8 cellular contexts compared by ENCODE assay signal in genomic region chr1:38835230-38835827, GRCh38. TPM values are rescaled to one million over a fixed set of nuclear protein-coding genes. Genes with fewer than 3 reads are reported as not detected.
DNase-seq lines count a peak whose midpoint lies in the region; ATAC-seq and TF ChIP-seq lines count a peak whose summit lies in the region.

No MANE protein-coding gene starts in this region.

- H3K79me2 ChIP-seq in parathyroid adenoma, result no peaks in the 10 kb centered on the region

- no peaks in the 10 kb centered on the region for H3K36me3 ChIP-seq in parathyroid adenoma (ENCODE audit: control insufficient read depth, insufficient read depth, low read length)

- no peak for DNase-seq in Right ventricle myocardium inferior (ENCODE audit: missing footprints)
- no peak for DNase-seq in cardiac septum (ENCODE audit: low spot score)
- peak; percentile 86 for DNase-seq in Jurkat, Clone E6-1 (ENCODE audit: low read depth, low spot score)
- DNase-seq in NOMO-1 (lab: John Stamatoyannopoulos, UW; ENCODE audit: unreplicated experiment in 2 of 2), result peak; percentile 57 to 88
- DNase-seq in activated T-helper 2 cell treated with anti-CD3 and anti-CD28 coated beads, Interferon-gamma antibody, Interleukin-2, Interleukin-4, amounts not matched to agents 10 μg/mL and 5 μg/mL and 100 μg/mL, durations not matched to agents 14 hours and 24 hours and 36 hours (ENCODE audit: low spot score), result peak; percentile 41
- DNase-seq in globus pallidus (ENCODE audit: low spot score), result peak; percentile 78

- H3K9me3 Mint-ChIP-seq in activated T-helper 2 cell treated with anti-CD3 and anti-CD28 coated beads, Interferon-gamma antibody, Interleukin-2, Interleukin-4, amounts not matched to agents 10 μg/mL and 5 μg/mL and 100 μg/mL, durations not matched to agents 14 hours and 24 hours and 36 hours, result no peaks in the 10 kb centered on the region

- no peaks in the 10 kb centered on the region for H3K27me3 ChIP-seq in parathyroid adenoma (ENCODE audit: control insufficient read depth, insufficient read depth, low read length)

- H3K36me3 Mint-ChIP-seq in activated T-helper 2 cell treated with anti-CD3 and anti-CD28 coated beads, Interferon-gamma antibody, Interleukin-2, Interleukin-4, amounts not matched to agents 10 μg/mL and 5 μg/mL and 100 μg/mL, durations not matched to agents 14 hours and 24 hours and 36 hours (ENCODE audit: low read depth), result peaks cover 17% of the 10 kb centered on the region

- TF ChIP-seq CTCF in parathyroid adenoma (IDR thresholded peaks at IDR 0.05), result peak; percentile 53

- no peaks in the 10 kb centered on the region for H3K9me3 ChIP-seq in parathyroid adenoma (ENCODE audit: control insufficient read depth, low read length)

- no peak overlapping the region for H3K4me3 ChIP-seq in Jurkat, Clone E6-1 (ENCODE audit: low read length)
- H3K4me3 ChIP-seq in parathyroid adenoma (ENCODE audit: low read depth, low read length), result no peak overlapping the region

- no peak overlapping the region for H3K4me2 ChIP-seq in parathyroid adenoma (ENCODE audit: low read length)

- no peak overlapping the region for H2AFZ ChIP-seq in parathyroid adenoma

- H3K27ac Mint-ChIP-seq in activated T-helper 2 cell treated with anti-CD3 and anti-CD28 coated beads, Interferon-gamma antibody, Interleukin-2, Interleukin-4, amounts not matched to agents 10 μg/mL and 5 μg/mL and 100 μg/mL, durations not matched to agents 14 hours and 24 hours and 36 hours, result no peak overlapping the region

- no peak overlapping the region for H3K27ac ChIP-seq in parathyroid adenoma

- no peak overlapping the region for H3K9ac ChIP-seq in parathyroid adenoma

- no peaks in the 10 kb centered on the region for H3K4me1 ChIP-seq in parathyroid adenoma

- intact Hi-C loops in Right ventricle myocardium inferior (cut with DNase I), result loop anchor here (5.0 kb wide), 2 partner anchors 228 to 808 kb away; no protein-coding TSS in a partner anchor
- intact Hi-C loops in cardiac septum (cut with DNase I), result loop anchor here (10.0 kb wide), 1 partner anchor 811 kb away; no protein-coding TSS in a partner anchor
- intact Hi-C loops in activated T-helper 2 cell treated with anti-CD3 and anti-CD28 coated beads, Interferon-gamma antibody, Interleukin-2, Interleukin-4, amounts not matched to agents 10 μg/mL and 5 μg/mL and 100 μg/mL, durations not matched to agents 14 hours and 24 hours and 36 hours (cut with micrococcal nuclease), result loop anchor here (5.0 kb wide), 1 partner anchor 808 kb away; no protein-coding TSS in a partner anchor

- peaks cover 1% of the 10 kb centered on the region for H3K4me1 Mint-ChIP-seq in activated T-helper 2 cell treated with anti-CD3 and anti-CD28 coated beads, Interferon-gamma antibody, Interleukin-2, Interleukin-4, amounts not matched to agents 10 μg/mL and 5 μg/mL and 100 μg/mL, durations not matched to agents 14 hours and 24 hours and 36 hours (ENCODE audit: low read depth)

- no peak overlapping the region for H3K4me3 Mint-ChIP-seq in activated T-helper 2 cell treated with anti-CD3 and anti-CD28 coated beads, Interferon-gamma antibody, Interleukin-2, Interleukin-4, amounts not matched to agents 10 μg/mL and 5 μg/mL and 100 μg/mL, durations not matched to agents 14 hours and 24 hours and 36 hours (ENCODE audit: low read depth)

- peaks cover 24% of the 10 kb centered on the region for H3K27me3 Mint-ChIP-seq in activated T-helper 2 cell treated with anti-CD3 and anti-CD28 coated beads, Interferon-gamma antibody, Interleukin-2, Interleukin-4, amounts not matched to agents 10 μg/mL and 5 μg/mL and 100 μg/mL, durations not matched to agents 14 hours and 24 hours and 36 hours (ENCODE audit: low read depth)

- ATAC-seq in Right ventricle myocardium inferior, result peak; percentile 74
- no peak for ATAC-seq in GM18511 (IDR thresholded peaks at IDR 0.05; ENCODE audit: unreplicated experiment)

RNA-seq across cellular contexts. Expression of gene RRAGC, which starts 24.2 kb away (rescaled TPM):
- total RNA-seq in Right ventricle myocardium inferior (24.6 TPM), cardiac septum (23.6 TPM)
- 16.3 TPM for polyA plus RNA-seq in Jurkat, Clone E6-1 (2012; ENCODE audit: insufficient read depth, insufficient read length)
- total RNA-seq in activated T-helper 2 cell treated with anti-CD3 and anti-CD28 coated beads, Interferon-gamma antibody, Interleukin-2, Interleukin-4, amounts not matched to agents 10 μg/mL and 5 μg/mL and 100 μg/mL, durations not matched to agents 14 hours and 24 hours and 36 hours, result 13.3 and 14.2 TPM in 2 replicates

RNA-seq across cellular contexts. Expression of gene MYCBP, which starts 37.8 kb away (rescaled TPM):
- 16.8 TPM for total RNA-seq in Right ventricle myocardium inferior
- 7.7 TPM for total RNA-seq in cardiac septum
- polyA plus RNA-seq in Jurkat, Clone E6-1 (2012; ENCODE audit: insufficient read depth, insufficient read length), result 77.5 TPM
- 31.7 and 34.9 TPM in 2 replicates for total RNA-seq in activated T-helper 2 cell treated with anti-CD3 and anti-CD28 coated beads, Interferon-gamma antibody, Interleukin-2, Interleukin-4, amounts not matched to agents 10 μg/mL and 5 μg/mL and 100 μg/mL, durations not matched to agents 14 hours and 24 hours and 36 hours

RNA-seq across cellular contexts. Expression of gene GJA9, which starts 46.1 kb away (rescaled TPM):
- total RNA-seq in Right ventricle myocardium inferior (not detected), cardiac septum (not detected)
- 0.48 TPM for polyA plus RNA-seq in Jurkat, Clone E6-1 (2012; ENCODE audit: insufficient read depth, insufficient read length)
- not detected in 2 replicates for total RNA-seq in activated T-helper 2 cell treated with anti-CD3 and anti-CD28 coated beads, Interferon-gamma antibody, Interleukin-2, Interleukin-4, amounts not matched to agents 10 μg/mL and 5 μg/mL and 100 μg/mL, durations not matched to agents 14 hours and 24 hours and 36 hours

Comparison
In these comparisons a context has a peak if more than half of its experiments do, and no peak if none do; other contexts are left out.
1. DNase-seq: peak in Jurkat, Clone E6-1 (single experiment), NOMO-1 (2 of 2), activated T-helper 2 cell treated with anti-CD3 and anti-CD28 coated beads, Interferon-gamma antibody, Interleukin-2, Interleukin-4, amounts not matched to agents 10 μg/mL and 5 μg/mL and 100 μg/mL, durations not matched to agents 14 hours and 24 hours and 36 hours (single experiment) and globus pallidus (single experiment); none in Right ventricle myocardium inferior (single experiment) and cardiac septum (single experiment).